Comparison of ENCODE assay signal across 8 cellular contexts in the genomic region with DNA sequence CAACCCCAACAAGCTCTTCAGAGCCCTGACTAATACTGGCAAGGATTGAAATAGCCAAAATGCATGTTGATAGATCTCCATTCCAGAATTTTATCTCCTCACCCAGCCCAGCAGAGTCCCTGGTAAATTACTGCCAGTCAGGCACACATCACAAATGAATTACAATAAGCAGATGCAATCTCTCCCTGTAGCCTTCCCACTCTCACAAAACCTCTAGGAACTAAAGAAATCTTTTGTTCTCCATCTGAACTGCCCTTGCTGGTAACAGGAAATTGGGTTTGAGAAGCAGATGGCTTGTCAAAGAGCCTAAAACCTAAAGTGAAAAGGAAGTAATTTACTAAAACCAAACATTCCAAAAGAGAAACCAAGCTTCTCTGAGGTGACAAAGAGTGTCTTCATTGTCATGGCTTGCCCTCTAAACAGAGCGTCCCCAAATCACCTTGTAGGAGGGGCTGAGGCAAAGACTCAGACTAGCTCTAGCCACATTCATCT. TPM values are rescaled to one million over a fixed set of nuclear protein-coding genes. Genes with fewer than 3 reads are reported as not detected.
DNase-seq lines count a peak whose midpoint lies in the region; ATAC-seq and TF ChIP-seq lines count a peak whose summit lies in the region.

No MANE protein-coding gene starts in this region.

- H2AFZ ChIP-seq in hepatocyte: no peak overlapping the region

- peaks cover 13% of the 10 kb centered on the region for H3K79me2 ChIP-seq in hepatocyte

- TF ChIP-seq EP300 in ovary (IDR thresholded peaks at IDR 0.05): no peak

- no peak overlapping the region for H3K4me2 ChIP-seq in hepatocyte

- H3K27me3 ChIP-seq in hepatocyte: no peaks in the 10 kb centered on the region
- H3K27me3 ChIP-seq in ovary: no peaks in the 10 kb centered on the region

- peak; percentile 66 for ATAC-seq in HG02678 (IDR thresholded peaks at IDR 0.05; ENCODE audit: unreplicated experiment)
- ATAC-seq in T-cell (replicated peaks in 1 of 4): peak; percentile 37 to 87 (median 54)

- no peaks in the 10 kb centered on the region for H3K9me2 ChIP-seq in hepatocyte (replicated peaks; ENCODE audit: insufficient read depth)

- H3K4me1 Mint-ChIP-seq in T-cell: peaks cover 31 to 47% (median 35%) of the 10 kb centered on the region in 3 donors

- H3K9me3 ChIP-seq in hepatocyte (ENCODE audit: low read depth) (no peaks in the 10 kb centered on the region), ovary (no peaks in the 10 kb centered on the region)

- no peaks in the 10 kb centered on the region for H3K27me3 Mint-ChIP-seq in T-cell

- H3K27ac ChIP-seq in hepatocyte: no peak overlapping the region
- H3K27ac ChIP-seq in ovary: no peak overlapping the region

- DNase-seq in GF-D8 (lab: John Stamatoyannopoulos, UW): peak; percentile 17
- DNase-seq in T-cell: no peak
- peak; percentile 20 for DNase-seq in left kidney (ENCODE audit: low read depth, low spot score)
- no peak for DNase-seq in NCI-H1048 (lab: John Stamatoyannopoulos, UW)
- DNase-seq in hepatocyte (ENCODE audit: low spot score): no peak
- DNase-seq in NCI-H1930 (lab: John Stamatoyannopoulos, UW): no peak
- no peak for DNase-seq in ovary

- no peak for TF ChIP-seq CTCF in hepatocyte (IDR thresholded peaks at IDR 0.05; ENCODE audit: poor library complexity)
- no peak for TF ChIP-seq CTCF in ovary (IDR thresholded peaks at IDR 0.05)

- H4K20me1 ChIP-seq in hepatocyte (ENCODE audit: insufficient read depth, poor library complexity, severe bottlenecking): no peaks in the 10 kb centered on the region

- peaks cover 5% of the 10 kb centered on the region for H3K36me3 Mint-ChIP-seq in T-cell

- POLR2A ChIA-PET in T-cell (lab: Charles Lee): no interaction called here

- WGBS in hepatocyte (ENCODE audit: low lambda C conversion rate, missing lambda C conversion rate): 59% methylated on average over 1 of the region's 1 CpG
- WGBS in ovary, 3 donors: 56 to 86% (median 82%) methylated on average over 1 of the region's 1 CpG

- TF ChIP-seq POLR2A in ovary (IDR thresholded peaks at IDR 0.05): no peak

- no peaks in the 10 kb centered on the region for H3K36me3 ChIP-seq in hepatocyte (replicated peaks; ENCODE audit: insufficient read depth, low read depth)
- no peaks in the 10 kb centered on the region for H3K36me3 ChIP-seq in ovary

- H3K27ac Mint-ChIP-seq in T-cell: peak overlapping the region; percentile 66 to 77

- no peaks in the 10 kb centered on the region for H3K4me1 ChIP-seq in hepatocyte (ENCODE audit: insufficient read depth)
- H3K4me1 ChIP-seq in ovary (ENCODE audit: insufficient read depth): peaks cover 2% of the 10 kb centered on the region

- peak overlapping the region in 1 of 3 donors; percentile 21 for H3K4me3 Mint-ChIP-seq in T-cell

- H3K9me3 Mint-ChIP-seq in T-cell: no peaks in the 10 kb centered on the region

- CTCF ChIA-PET in T-cell (lab: Charles Lee): no interaction called here

- intact Hi-C loops in ovary (cut with DNase I): no loop called here

- H3K4me3 ChIP-seq in hepatocyte (no peak overlapping the region), ovary (no peak overlapping the region)

RNA-seq across cellular contexts. Expression of a gene that starts 59.5 kb away (rescaled TPM):
- total RNA-seq in T-cell (10 to 100 TPM; 23.6 to 27.0 (median 24.7) TPM), hepatocyte (21.1 and 24.5 TPM in 2 replicates), ovary (10 to 100 TPM; 17.3 to 45.5 (median 39.5) TPM)
- polyA plus RNA-seq in hepatocyte (5.7 and 6.3 TPM in 2 replicates), ovary (10 to 100 TPM; 16.7 to 44.5 TPM)

Comparison
In these comparisons a context has a peak if more than half of its experiments do, and no peak if none do; other contexts are left out.
1. DNase-seq: peak in GF-D8 (single experiment) and left kidney (single experiment); none in T-cell (0 of 34), NCI-H1048 (single experiment), hepatocyte (single experiment), NCI-H1930 (0 of 2) and ovary (0 of 5).